ENCODE assay signal across 1 cellular context in the genomic region with DNA sequence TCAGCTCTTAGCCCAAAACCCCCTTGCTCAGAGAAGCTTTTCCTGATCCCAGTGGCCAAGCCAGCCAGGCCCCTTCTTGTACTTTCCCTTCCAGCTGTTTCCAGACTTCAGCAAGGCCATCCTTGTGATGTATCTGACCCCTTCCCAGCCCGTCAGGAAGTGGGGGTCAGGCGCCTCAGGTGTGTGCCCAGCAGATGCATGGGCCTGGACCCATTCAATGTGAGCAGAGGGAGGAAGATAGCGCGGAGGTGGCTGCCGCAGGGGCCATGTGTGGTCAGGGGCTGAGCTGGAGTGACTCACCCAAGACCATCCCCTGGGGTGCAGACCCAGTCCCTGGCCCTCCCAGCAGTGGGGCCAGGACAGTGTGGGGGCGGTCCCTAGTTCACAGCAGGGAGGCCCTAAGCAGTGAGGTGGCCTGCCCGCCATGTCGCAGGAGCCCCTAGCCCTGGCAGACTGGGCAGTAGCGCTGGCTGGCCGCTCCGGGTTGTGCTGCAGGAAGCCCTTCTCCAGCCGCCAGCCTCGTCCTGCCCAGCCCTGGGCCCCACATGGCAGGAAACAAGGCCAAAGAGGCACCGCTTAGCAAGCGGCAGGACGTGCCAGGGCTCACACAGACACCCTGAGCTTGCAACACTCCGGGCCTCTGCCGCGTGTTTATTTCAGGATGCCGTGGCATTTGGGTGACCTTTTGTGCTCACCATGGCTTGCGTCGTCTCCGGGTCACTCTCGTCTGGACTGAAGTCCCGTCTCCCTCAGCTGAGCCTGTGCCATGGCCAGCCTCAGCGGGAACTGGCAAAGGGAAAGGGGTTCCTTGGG.
TF ChIP-seq lines count a peak whose summit lies in the region.

No MANE protein-coding gene starts in this region.

TF ChIP-seq in HepG2, 621 proteins besides CTCF, POLR2A, EP300 and RAD21 (continued from another document and continues in another):
- TF ChIP-seq, protein P1, sequence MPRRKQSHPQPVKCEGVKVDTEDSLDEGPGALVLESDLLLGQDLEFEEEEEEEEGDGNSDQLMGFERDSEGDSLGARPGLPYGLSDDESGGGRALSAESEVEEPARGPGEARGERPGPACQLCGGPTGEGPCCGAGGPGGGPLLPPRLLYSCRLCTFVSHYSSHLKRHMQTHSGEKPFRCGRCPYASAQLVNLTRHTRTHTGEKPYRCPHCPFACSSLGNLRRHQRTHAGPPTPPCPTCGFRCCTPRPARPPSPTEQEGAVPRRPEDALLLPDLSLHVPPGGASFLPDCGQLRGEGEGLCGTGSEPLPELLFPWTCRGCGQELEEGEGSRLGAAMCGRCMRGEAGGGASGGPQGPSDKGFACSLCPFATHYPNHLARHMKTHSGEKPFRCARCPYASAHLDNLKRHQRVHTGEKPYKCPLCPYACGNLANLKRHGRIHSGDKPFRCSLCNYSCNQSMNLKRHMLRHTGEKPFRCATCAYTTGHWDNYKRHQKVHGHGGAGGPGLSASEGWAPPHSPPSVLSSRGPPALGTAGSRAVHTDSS (CRISPR knock-in tag; conservative IDR thresholded peaks at IDR 0.05): no peak
- TF ChIP-seq, protein P2, sequence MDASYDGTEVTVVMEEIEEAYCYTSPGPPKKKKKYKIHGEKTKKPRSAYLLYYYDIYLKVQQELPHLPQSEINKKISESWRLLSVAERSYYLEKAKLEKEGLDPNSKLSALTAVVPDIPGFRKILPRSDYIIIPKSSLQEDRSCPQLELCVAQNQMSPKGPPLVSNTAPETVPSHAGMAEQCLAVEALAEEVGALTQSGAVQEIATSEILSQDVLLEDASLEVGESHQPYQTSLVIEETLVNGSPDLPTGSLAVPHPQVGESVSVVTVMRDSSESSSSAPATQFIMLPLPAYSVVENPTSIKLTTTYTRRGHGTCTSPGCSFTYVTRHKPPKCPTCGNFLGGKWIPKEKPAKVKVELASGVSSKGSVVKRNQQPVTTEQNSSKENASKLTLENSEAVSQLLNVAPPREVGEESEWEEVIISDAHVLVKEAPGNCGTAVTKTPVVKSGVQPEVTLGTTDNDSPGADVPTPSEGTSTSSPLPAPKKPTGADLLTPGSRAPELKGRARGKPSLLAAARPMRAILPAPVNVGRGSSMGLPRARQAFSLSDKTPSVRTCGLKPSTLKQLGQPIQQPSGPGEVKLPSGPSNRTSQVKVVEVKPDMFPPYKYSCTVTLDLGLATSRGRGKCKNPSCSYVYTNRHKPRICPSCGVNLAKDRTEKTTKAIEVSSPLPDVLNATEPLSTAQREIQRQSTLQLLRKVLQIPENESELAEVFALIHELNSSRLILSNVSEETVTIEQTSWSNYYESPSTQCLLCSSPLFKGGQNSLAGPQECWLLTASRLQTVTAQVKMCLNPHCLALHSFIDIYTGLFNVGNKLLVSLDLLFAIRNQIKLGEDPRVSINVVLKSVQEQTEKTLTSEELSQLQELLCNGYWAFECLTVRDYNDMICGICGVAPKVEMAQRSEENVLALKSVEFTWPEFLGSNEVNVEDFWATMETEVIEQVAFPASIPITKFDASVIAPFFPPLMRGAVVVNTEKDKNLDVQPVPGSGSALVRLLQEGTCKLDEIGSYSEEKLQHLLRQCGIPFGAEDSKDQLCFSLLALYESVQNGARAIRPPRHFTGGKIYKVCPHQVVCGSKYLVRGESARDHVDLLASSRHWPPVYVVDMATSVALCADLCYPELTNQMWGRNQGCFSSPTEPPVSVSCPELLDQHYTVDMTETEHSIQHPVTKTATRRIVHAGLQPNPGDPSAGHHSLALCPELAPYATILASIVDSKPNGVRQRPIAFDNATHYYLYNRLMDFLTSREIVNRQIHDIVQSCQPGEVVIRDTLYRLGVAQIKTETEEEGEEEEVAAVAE (CRISPR knock-in tag; IDR thresholded peaks at IDR 0.05; ENCODE audit: borderline replicate concordance): peak; percentile 73
- TF ChIP-seq NFKBIZ (CRISPR knock-in tag; IDR thresholded peaks at IDR 0.05) (no peak), GATAD1 (CRISPR knock-in tag; IDR thresholded peaks at IDR 0.05) (peak; percentile 68; the same call in 1 of the 2 replicates), MTA3 (CRISPR knock-in tag; IDR thresholded peaks at IDR 0.05) (no peak), MED1 (CRISPR knock-in tag; IDR thresholded peaks at IDR 0.05) (peak; percentile 100), ZKSCAN1 (IDR thresholded peaks at IDR 0.05; ENCODE audit: low read length) (no peak), SMAD3 (CRISPR knock-in tag; IDR thresholded peaks at IDR 0.05) (peak; percentile 42; the same call in 1 of the 2 replicates), ZSCAN25 (CRISPR knock-in tag; IDR thresholded peaks at IDR 0.05) (peak; percentile 83), ZNF737 (CRISPR knock-in tag; IDR thresholded peaks at IDR 0.05; ENCODE audit: borderline replicate concordance) (no peak), MTF1 (CRISPR knock-in tag; IDR thresholded peaks at IDR 0.05) (no peak), MEIS2 (CRISPR knock-in tag; IDR thresholded peaks at IDR 0.05) (peak; percentile 93), CENPT (CRISPR knock-in tag; IDR thresholded peaks at IDR 0.05; ENCODE audit: low read depth) (0 out of 2 replicates have a peak, but pooled peaks have one; percentile 76), SRF (IDR thresholded peaks at IDR 0.05; ENCODE audit: low read depth, low read length) (no peak), NKX3-1 (CRISPR knock-in tag; IDR thresholded peaks at IDR 0.05) (no peak), KDM4B (CRISPR knock-in tag; IDR thresholded peaks at IDR 0.05) (no peak), SRSF9 (IDR thresholded peaks at IDR 0.05; ENCODE audit: borderline replicate concordance, insufficient read depth, low read depth, low read length, poor library complexity, severe bottlenecking) (no peak), NFKB2 (CRISPR knock-in tag; IDR thresholded peaks at IDR 0.05; ENCODE audit: borderline replicate concordance) (peak; percentile 91), ARHGAP35 (CRISPR knock-in tag; IDR thresholded peaks at IDR 0.05; ENCODE audit: borderline replicate concordance) (peak; percentile 89; the same call in 1 of the 2 replicates), PRMT3 (CRISPR knock-in tag; IDR thresholded peaks at IDR 0.05; ENCODE audit: borderline replicate concordance, low read depth) (peak; percentile 75; the same call in 1 of the 2 replicates), ZNF883 (CRISPR knock-in tag; IDR thresholded peaks at IDR 0.05; ENCODE audit: not compliant biosample characterization) (peak; percentile 79), TAF15 (IDR thresholded peaks at IDR 0.05; ENCODE audit: low read depth, low read length, poor library complexity, severe bottlenecking) (no peak), ZNF589 (CRISPR knock-in tag; conservative IDR thresholded peaks at IDR 0.05) (peak; percentile 90), SALL1 (CRISPR knock-in tag; IDR thresholded peaks at IDR 0.05) (peak; percentile 94), ZNF83 (CRISPR knock-in tag; IDR thresholded peaks at IDR 0.05; ENCODE audit: borderline replicate concordance) (peak; percentile 96), NCOR1 (IDR thresholded peaks at IDR 0.05; ENCODE audit: borderline replicate concordance, low read length) (no peak), ZMAT3 (CRISPR knock-in tag; conservative IDR thresholded peaks at IDR 0.05) (peak; percentile 90; the same call in 1 of the 2 replicates)
- TF ChIP-seq, protein P3, sequence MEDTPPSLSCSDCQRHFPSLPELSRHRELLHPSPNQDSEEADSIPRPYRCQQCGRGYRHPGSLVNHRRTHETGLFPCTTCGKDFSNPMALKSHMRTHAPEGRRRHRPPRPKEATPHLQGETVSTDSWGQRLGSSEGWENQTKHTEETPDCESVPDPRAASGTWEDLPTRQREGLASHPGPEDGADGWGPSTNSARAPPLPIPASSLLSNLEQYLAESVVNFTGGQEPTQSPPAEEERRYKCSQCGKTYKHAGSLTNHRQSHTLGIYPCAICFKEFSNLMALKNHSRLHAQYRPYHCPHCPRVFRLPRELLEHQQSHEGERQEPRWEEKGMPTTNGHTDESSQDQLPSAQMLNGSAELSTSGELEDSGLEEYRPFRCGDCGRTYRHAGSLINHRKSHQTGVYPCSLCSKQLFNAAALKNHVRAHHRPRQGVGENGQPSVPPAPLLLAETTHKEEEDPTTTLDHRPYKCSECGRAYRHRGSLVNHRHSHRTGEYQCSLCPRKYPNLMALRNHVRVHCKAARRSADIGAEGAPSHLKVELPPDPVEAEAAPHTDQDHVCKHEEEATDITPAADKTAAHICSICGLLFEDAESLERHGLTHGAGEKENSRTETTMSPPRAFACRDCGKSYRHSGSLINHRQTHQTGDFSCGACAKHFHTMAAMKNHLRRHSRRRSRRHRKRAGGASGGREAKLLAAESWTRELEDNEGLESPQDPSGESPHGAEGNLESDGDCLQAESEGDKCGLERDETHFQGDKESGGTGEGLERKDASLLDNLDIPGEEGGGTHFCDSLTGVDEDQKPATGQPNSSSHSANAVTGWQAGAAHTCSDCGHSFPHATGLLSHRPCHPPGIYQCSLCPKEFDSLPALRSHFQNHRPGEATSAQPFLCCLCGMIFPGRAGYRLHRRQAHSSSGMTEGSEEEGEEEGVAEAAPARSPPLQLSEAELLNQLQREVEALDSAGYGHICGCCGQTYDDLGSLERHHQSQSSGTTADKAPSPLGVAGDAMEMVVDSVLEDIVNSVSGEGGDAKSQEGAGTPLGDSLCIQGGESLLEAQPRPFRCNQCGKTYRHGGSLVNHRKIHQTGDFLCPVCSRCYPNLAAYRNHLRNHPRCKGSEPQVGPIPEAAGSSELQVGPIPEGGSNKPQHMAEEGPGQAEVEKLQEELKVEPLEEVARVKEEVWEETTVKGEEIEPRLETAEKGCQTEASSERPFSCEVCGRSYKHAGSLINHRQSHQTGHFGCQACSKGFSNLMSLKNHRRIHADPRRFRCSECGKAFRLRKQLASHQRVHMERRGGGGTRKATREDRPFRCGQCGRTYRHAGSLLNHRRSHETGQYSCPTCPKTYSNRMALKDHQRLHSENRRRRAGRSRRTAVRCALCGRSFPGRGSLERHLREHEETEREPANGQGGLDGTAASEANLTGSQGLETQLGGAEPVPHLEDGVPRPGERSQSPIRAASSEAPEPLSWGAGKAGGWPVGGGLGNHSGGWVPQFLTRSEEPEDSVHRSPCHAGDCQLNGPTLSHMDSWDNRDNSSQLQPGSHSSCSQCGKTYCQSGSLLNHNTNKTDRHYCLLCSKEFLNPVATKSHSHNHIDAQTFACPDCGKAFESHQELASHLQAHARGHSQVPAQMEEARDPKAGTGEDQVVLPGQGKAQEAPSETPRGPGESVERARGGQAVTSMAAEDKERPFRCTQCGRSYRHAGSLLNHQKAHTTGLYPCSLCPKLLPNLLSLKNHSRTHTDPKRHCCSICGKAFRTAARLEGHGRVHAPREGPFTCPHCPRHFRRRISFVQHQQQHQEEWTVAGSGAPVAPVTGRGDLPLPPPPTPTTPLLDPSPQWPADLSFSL (CRISPR knock-in tag; IDR thresholded peaks at IDR 0.05): 0 out of 2 replicates have a peak, but pooled peaks have one; percentile 21
- TF ChIP-seq, protein P4, sequence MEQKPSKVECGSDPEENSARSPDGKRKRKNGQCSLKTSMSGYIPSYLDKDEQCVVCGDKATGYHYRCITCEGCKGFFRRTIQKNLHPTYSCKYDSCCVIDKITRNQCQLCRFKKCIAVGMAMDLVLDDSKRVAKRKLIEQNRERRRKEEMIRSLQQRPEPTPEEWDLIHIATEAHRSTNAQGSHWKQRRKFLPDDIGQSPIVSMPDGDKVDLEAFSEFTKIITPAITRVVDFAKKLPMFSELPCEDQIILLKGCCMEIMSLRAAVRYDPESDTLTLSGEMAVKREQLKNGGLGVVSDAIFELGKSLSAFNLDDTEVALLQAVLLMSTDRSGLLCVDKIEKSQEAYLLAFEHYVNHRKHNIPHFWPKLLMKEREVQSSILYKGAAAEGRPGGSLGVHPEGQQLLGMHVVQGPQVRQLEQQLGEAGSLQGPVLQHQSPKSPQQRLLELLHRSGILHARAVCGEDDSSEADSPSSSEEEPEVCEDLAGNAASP (CRISPR knock-in tag; IDR thresholded peaks at IDR 0.05; ENCODE audit: borderline replicate concordance): peak; percentile 71
- TF ChIP-seq, protein P5, sequence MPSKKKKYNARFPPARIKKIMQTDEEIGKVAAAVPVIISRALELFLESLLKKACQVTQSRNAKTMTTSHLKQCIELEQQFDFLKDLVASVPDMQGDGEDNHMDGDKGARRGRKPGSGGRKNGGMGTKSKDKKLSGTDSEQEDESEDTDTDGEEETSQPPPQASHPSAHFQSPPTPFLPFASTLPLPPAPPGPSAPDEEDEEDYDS (CRISPR knock-in tag; IDR thresholded peaks at IDR 0.05): peak; percentile 82
- TF ChIP-seq, protein P6, sequence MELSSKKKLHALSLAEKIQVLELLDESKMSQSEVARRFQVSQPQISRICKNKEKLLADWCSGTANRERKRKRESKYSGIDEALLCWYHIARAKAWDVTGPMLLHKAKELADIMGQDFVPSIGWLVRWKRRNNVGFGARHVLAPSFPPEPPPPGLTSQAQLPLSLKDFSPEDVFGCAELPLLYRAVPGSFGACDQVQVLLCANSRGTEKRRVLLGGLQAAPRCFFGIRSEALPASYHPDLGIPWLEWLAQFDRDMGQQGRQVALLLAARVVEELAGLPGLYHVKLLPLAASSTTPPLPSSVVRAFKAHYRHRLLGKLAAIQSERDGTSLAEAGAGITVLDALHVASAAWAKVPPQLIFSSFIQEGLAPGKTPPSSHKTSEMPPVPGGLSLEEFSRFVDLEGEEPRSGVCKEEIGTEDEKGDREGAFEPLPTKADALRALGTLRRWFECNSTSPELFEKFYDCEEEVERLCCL (CRISPR knock-in tag; IDR thresholded peaks at IDR 0.05; ENCODE audit: borderline replicate concordance): peak; percentile 60; the same call in 1 of the 2 replicates
- TF ChIP-seq, protein P7, sequence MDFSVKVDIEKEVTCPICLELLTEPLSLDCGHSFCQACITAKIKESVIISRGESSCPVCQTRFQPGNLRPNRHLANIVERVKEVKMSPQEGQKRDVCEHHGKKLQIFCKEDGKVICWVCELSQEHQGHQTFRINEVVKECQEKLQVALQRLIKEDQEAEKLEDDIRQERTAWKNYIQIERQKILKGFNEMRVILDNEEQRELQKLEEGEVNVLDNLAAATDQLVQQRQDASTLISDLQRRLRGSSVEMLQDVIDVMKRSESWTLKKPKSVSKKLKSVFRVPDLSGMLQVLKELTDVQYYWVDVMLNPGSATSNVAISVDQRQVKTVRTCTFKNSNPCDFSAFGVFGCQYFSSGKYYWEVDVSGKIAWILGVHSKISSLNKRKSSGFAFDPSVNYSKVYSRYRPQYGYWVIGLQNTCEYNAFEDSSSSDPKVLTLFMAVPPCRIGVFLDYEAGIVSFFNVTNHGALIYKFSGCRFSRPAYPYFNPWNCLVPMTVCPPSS (IDR thresholded peaks at IDR 0.05): no peak
- TF ChIP-seq, protein P8, sequence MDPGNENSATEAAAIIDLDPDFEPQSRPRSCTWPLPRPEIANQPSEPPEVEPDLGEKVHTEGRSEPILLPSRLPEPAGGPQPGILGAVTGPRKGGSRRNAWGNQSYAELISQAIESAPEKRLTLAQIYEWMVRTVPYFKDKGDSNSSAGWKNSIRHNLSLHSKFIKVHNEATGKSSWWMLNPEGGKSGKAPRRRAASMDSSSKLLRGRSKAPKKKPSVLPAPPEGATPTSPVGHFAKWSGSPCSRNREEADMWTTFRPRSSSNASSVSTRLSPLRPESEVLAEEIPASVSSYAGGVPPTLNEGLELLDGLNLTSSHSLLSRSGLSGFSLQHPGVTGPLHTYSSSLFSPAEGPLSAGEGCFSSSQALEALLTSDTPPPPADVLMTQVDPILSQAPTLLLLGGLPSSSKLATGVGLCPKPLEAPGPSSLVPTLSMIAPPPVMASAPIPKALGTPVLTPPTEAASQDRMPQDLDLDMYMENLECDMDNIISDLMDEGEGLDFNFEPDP (CRISPR knock-in tag; conservative IDR thresholded peaks at IDR 0.05): no peak
- TF ChIP-seq, protein P9, sequence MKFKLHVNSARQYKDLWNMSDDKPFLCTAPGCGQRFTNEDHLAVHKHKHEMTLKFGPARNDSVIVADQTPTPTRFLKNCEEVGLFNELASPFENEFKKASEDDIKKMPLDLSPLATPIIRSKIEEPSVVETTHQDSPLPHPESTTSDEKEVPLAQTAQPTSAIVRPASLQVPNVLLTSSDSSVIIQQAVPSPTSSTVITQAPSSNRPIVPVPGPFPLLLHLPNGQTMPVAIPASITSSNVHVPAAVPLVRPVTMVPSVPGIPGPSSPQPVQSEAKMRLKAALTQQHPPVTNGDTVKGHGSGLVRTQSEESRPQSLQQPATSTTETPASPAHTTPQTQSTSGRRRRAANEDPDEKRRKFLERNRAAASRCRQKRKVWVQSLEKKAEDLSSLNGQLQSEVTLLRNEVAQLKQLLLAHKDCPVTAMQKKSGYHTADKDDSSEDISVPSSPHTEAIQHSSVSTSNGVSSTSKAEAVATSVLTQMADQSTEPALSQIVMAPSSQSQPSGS (CRISPR knock-in tag; IDR thresholded peaks at IDR 0.05): no peak
